Comparison of ENCODE assay signal across 1 cellular context in genomic region chr3:138608322-138609214, GRCh38.
TF ChIP-seq lines count a peak whose summit lies in the region.

Gene FAIM, plus strand, starts transcription at chr3:138608771. Its CDS starts 10,956 bp downstream, at chr3:138619727.

TF ChIP-seq in HEK293, 187 proteins besides CTCF, POLR2A, EP300 and RAD21 (continued from another document and continues in another):
- TF ChIP-seq ZNF624 (tag by site-specific recombination; IDR thresholded peaks at IDR 0.05) (0 out of 2 replicates have a peak, but pooled peaks have one; percentile 26), ZNF692 (tag by site-specific recombination; IDR thresholded peaks at IDR 0.05) (peak; percentile 78), ZFP3 (tag by site-specific recombination; IDR thresholded peaks at IDR 0.05; ENCODE audit: low read depth) (no peak), ZFP37 (tag by site-specific recombination; IDR thresholded peaks at IDR 0.05) (peak; percentile 66; the same call in 1 of the 2 replicates), WT1 (tag by site-specific recombination; IDR thresholded peaks at IDR 0.05) (peak; percentile 15; the same call in 1 of the 2 replicates), ZNF362 (tag by site-specific recombination; IDR thresholded peaks at IDR 0.05) (no peak), ZNF596 (tag by site-specific recombination; IDR thresholded peaks at IDR 0.05) (no peak), ZNF302 (tag by site-specific recombination; IDR thresholded peaks at IDR 0.05; ENCODE audit: low read depth) (no peak), ZNF37A (tag by site-specific recombination; IDR thresholded peaks at IDR 0.05) (no peak), TSHZ1 (tag by site-specific recombination; IDR thresholded peaks at IDR 0.05; ENCODE audit: borderline replicate concordance) (no peak), KLF17 (tag by site-specific recombination; IDR thresholded peaks at IDR 0.05) (peak; percentile 68; the same call in 1 of the 2 replicates), PRDM4 (tag by site-specific recombination; IDR thresholded peaks at IDR 0.05) (no peak; the same call in 1 of the 2 replicates), ZNF138 (tag by site-specific recombination; IDR thresholded peaks at IDR 0.05; ENCODE audit: borderline replicate concordance) (no peak), ZNF639 (tag by site-specific recombination; IDR thresholded peaks at IDR 0.05) (peak; percentile 47; the same call in 1 of the 2 replicates), ZSCAN5A (tag by site-specific recombination; IDR thresholded peaks at IDR 0.05) (peak; percentile 66; the same call in 1 of the 2 replicates), ZSCAN30 (tag by site-specific recombination; IDR thresholded peaks at IDR 0.05) (0 out of 2 replicates have a peak, but pooled peaks have one; percentile 25), ZNF157 (tag by site-specific recombination; IDR thresholded peaks at IDR 0.05) (no peak), ZNF585B (tag by site-specific recombination; IDR thresholded peaks at IDR 0.05) (no peak), ZNF311 (tag by site-specific recombination; IDR thresholded peaks at IDR 0.05; ENCODE audit: borderline replicate concordance) (no peak), KLF7 (tag by site-specific recombination; IDR thresholded peaks at IDR 0.05; ENCODE audit: borderline replicate concordance) (no peak), ZNF701 (tag by site-specific recombination; IDR thresholded peaks at IDR 0.05) (no peak), ZNF626 (tag by site-specific recombination; IDR thresholded peaks at IDR 0.05) (no peak), ZBTB21 (tag by site-specific recombination; IDR thresholded peaks at IDR 0.05) (no peak), ZNF548 (tag by site-specific recombination; IDR thresholded peaks at IDR 0.05) (no peak), ZNF16 (tag by site-specific recombination; IDR thresholded peaks at IDR 0.05; ENCODE audit: low read depth) (no peak), ZNF544 (tag by site-specific recombination; IDR thresholded peaks at IDR 0.05) (no peak), ZNF664 (tag by site-specific recombination; IDR thresholded peaks at IDR 0.05) (no peak), ZNF354C (tag by site-specific recombination; IDR thresholded peaks at IDR 0.05; ENCODE audit: borderline replicate concordance, low read depth) (no peak), ZFP69B (tag by site-specific recombination; IDR thresholded peaks at IDR 0.05) (0 out of 2 replicates have a peak, but pooled peaks have one; percentile 41), ZNF140 (tag by site-specific recombination; IDR thresholded peaks at IDR 0.05) (no peak), ZNF513 (tag by site-specific recombination; IDR thresholded peaks at IDR 0.05) (no peak), ZNF394 (tag by site-specific recombination; IDR thresholded peaks at IDR 0.05; ENCODE audit: borderline replicate concordance) (peak; percentile 40; the same call in 1 of the 2 replicates), ZNF169 (tag by site-specific recombination; IDR thresholded peaks at IDR 0.05) (no peak), ZNF132 (tag by site-specific recombination; IDR thresholded peaks at IDR 0.05; ENCODE audit: borderline replicate concordance) (no peak), SALL2 (tag by site-specific recombination; IDR thresholded peaks at IDR 0.05; ENCODE audit: borderline replicate concordance) (no peak), REPIN1 (tag by site-specific recombination; IDR thresholded peaks at IDR 0.05; ENCODE audit: low read depth) (no peak), PATZ1 (tag by site-specific recombination; IDR thresholded peaks at IDR 0.05) (peak; percentile 77), ZNF621 (tag by site-specific recombination; IDR thresholded peaks at IDR 0.05) (no peak), ZBTB10 (tag by site-specific recombination; IDR thresholded peaks at IDR 0.05) (peak; percentile 47; the same call in 1 of the 2 replicates), TRIM28 (IDR thresholded peaks at IDR 0.05; ENCODE audit: borderline replicate concordance, low read length) (peak; percentile 34; the same call in 1 of the 2 replicates)
